ENCODE assay signal across 19 cellular contexts in genomic region chr5:13648822-13649221, GRCh38.
DNase-seq lines count a peak whose midpoint lies in the region; ATAC-seq and TF ChIP-seq lines count a peak whose summit lies in the region.
"Had no signal": no experiment of that assay in that cellular context is flagged by ENCODE, and none has a peak within 500 bp of the region (broad histone marks: within the 10 kb centered on the region; RNA-seq: fewer than 3 reads in every experiment).

No MANE protein-coding gene starts in this region.

- POLR2A ChIA-PET in MCF 10A (lab: Yijun Ruan, JAX) = no interaction called here

- H3K4me3 ChIP-seq in breast epithelium (no peak overlapping the region), brain microvascular endothelial cell (ENCODE audit: low read depth, low read length) (no peak overlapping the region)
- H3K4me3 ChIP-seq: MG63, Peyer's patch, SJSA1 had no signal

- peaks cover 4% of the 10 kb centered on the region for H3K4me1 Mint-ChIP-seq in MCF 10A (ENCODE audit: insufficient read depth, unreplicated experiment)
- no peaks in the 10 kb centered on the region for H3K4me1 Mint-ChIP-seq in activated T-cell treated with anti-CD3 and anti-CD28 coated beads, Interleukin-2, amount 50 U/mL, for 4 hours (ENCODE audit: low read depth)
- H3K4me1 Mint-ChIP-seq: B cell had no signal

- intact Hi-C loops in MCF 10A (cut with micrococcal nuclease) = no loop called here
- intact Hi-C loops in breast epithelium (cut with DNase I; ENCODE audit: low total_unique reads) = no loop called here

- CTCF ChIA-PET in MCF 10A (lab: Yijun Ruan, JAX) = no interaction called here

- no peak overlapping the region for H3K27ac ChIP-seq in breast epithelium
- no peak overlapping the region for H3K27ac ChIP-seq in brain microvascular endothelial cell
- H3K27ac ChIP-seq: Peyer's patch, SJSA1 had no signal

- H3K36me3 ChIP-seq in breast epithelium (no peaks in the 10 kb centered on the region), brain microvascular endothelial cell (replicated peaks) (no peaks in the 10 kb centered on the region)
- H3K36me3 ChIP-seq: MG63, Peyer's patch, SJSA1 had no signal

- peak; percentile 20 for DNase-seq in MCF 10A (ENCODE audit: unreplicated experiment)
- no peak for DNase-seq in breast epithelium (ENCODE audit: low spot score in 2 of 2)
- peak; percentile 6 for DNase-seq in NCI-H460 (ENCODE audit: extremely low read depth, low read depth)
- DNase-seq in dermis blood vessel endothelial cell = peak; percentile 1
- no peak for DNase-seq in activated T-cell treated with anti-CD3 and anti-CD28 coated beads, Interleukin-2, amount 50 U/mL, for 4 hours
- no peak for DNase-seq in brain microvascular endothelial cell
- DNase-seq: 8988T, DMS53, GDM1, MG63, NCI-H1092, NCI-H1436 treated with DMSO at 0.1 percent for 48 hours, NCI-H1930, NCI-H510A, Peyer's patch had no signal

- no peaks in the 10 kb centered on the region for H3K27me3 Mint-ChIP-seq in MCF 10A (ENCODE audit: insufficient read depth, unreplicated experiment)
- no peaks in the 10 kb centered on the region for H3K27me3 Mint-ChIP-seq in activated T-cell treated with anti-CD3 and anti-CD28 coated beads, Interleukin-2, amount 50 U/mL, for 4 hours (ENCODE audit: low read depth)
- H3K27me3 Mint-ChIP-seq: B cell had no signal

- no peak for TF ChIP-seq POLR2A in breast epithelium (IDR thresholded peaks at IDR 0.05)

- H3K9me3 Mint-ChIP-seq in MCF 10A (ENCODE audit: unreplicated experiment) = no peaks in the 10 kb centered on the region
- H3K9me3 Mint-ChIP-seq in activated T-cell treated with anti-CD3 and anti-CD28 coated beads, Interleukin-2, amount 50 U/mL, for 4 hours = no peaks in the 10 kb centered on the region

- no TSS peak for BruUV-seq in MCF 10A (replicated peaks; lab: Mats Ljungman, UMichigan)

- no peak overlapping the region for H3K4me3 Mint-ChIP-seq in MCF 10A (ENCODE audit: unreplicated experiment)
- H3K4me3 Mint-ChIP-seq in activated T-cell treated with anti-CD3 and anti-CD28 coated beads, Interleukin-2, amount 50 U/mL, for 4 hours = no peak overlapping the region
- H3K4me3 Mint-ChIP-seq: B cell had no signal

- no peak for TF ChIP-seq CTCF in MCF 10A (IDR thresholded peaks at IDR 0.05; ENCODE audit: unreplicated experiment)
- no peak for TF ChIP-seq CTCF in breast epithelium (IDR thresholded peaks at IDR 0.05)
- TF ChIP-seq CTCF in brain microvascular endothelial cell (IDR thresholded peaks at IDR 0.05; ENCODE audit: low read depth, low read length, missing control alignments) = no peak

- H3K27me3 ChIP-seq in breast epithelium = no peaks in the 10 kb centered on the region
- H3K27me3 ChIP-seq in brain microvascular endothelial cell (replicated peaks) = no peaks in the 10 kb centered on the region
- H3K27me3 ChIP-seq: Peyer's patch, SJSA1 had no signal

- H3K9me3 ChIP-seq in breast epithelium = no peaks in the 10 kb centered on the region
- H3K9me3 ChIP-seq: SJSA1 had no signal

- ATAC-seq in GM21515 (IDR thresholded peaks at IDR 0.05; ENCODE audit: unreplicated experiment) = no peak
- ATAC-seq in activated T-cell treated with anti-CD3 and anti-CD28 coated beads, Interleukin-2, amount 50 U/mL, for 4 hours = no peak
- ATAC-seq: Right ventricle myocardium inferior had no signal

- no peaks in the 10 kb centered on the region for H3K36me3 Mint-ChIP-seq in MCF 10A (ENCODE audit: insufficient read depth, unreplicated experiment)
- no peaks in the 10 kb centered on the region for H3K36me3 Mint-ChIP-seq in activated T-cell treated with anti-CD3 and anti-CD28 coated beads, Interleukin-2, amount 50 U/mL, for 4 hours (ENCODE audit: insufficient read depth)

- in situ Hi-C loops in brain microvascular endothelial cell (cut with HindIII; ENCODE audit: low pct_ligation_motif_present, low sequenced_read_pairs) = no loop called here

- no peaks in the 10 kb centered on the region for H3K4me1 ChIP-seq in breast epithelium
- H3K4me1 ChIP-seq: Peyer's patch, SJSA1 had no signal

- H3K27ac Mint-ChIP-seq in MCF 10A (ENCODE audit: low read depth, unreplicated experiment) = no peak overlapping the region
- H3K27ac Mint-ChIP-seq: B cell had no signal

Comparison
In these comparisons a context has a peak if more than half of its experiments do, and no peak if none do; other contexts are left out.
1. DNase-seq: peak in MCF 10A (single experiment), NCI-H460 (single experiment) and dermis blood vessel endothelial cell (single experiment); none in breast epithelium (0 of 2), activated T-cell treated with anti-CD3 and anti-CD28 coated beads, Interleukin-2, amount 50 U/mL, for 4 hours (single experiment) and brain microvascular endothelial cell (single experiment).